Comparison of ENCODE assay signal across 8 cellular contexts in the genomic region with DNA sequence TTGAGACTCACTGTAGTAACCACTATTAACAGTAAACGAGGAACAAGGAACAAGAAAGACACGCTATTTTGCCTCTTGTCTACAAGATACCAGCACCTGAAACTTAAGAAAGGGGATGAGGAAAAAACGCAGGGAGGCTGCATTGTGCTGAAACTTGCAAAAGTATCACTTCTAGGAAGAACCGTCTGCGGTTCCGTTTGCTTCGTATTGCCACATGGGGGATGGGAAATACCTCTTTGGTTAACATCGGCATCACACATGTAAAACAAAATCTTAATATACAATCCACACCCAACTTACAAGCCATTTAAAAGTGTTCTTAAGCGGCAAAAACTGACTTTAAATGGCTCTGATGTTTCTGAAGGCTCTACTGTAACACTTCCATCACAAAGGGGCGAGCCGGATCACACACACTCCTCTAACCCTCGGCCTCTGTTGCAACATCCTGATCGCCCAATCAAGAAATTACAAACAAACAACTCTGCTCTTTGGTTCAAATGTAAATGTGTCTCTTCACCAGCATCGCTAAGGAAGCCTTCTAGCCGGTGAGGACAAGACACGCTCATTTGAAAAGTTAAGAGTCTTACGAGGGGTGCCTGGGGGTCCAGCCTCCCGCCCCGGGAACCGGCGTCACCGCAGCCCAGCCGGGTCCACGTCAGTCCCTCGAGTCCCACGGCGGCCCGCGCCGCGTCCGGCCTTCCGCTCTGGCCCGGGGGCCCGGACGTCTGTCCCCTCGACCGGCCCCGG. TPM values are rescaled to one million over a fixed set of nuclear protein-coding genes. Genes with fewer than 3 reads are reported as not detected.
A peak's percentile ranks its signal among the peaks of the same experiment; 100 is the strongest.
DNase-seq lines count a peak whose midpoint lies in the region; ATAC-seq, FAIRE-seq and TF ChIP-seq lines count a peak whose summit lies in the region.

No MANE protein-coding gene starts in this region.

- TF ChIP-seq POLR2A in NB4 (IDR thresholded peaks at IDR 0.05; ENCODE audit: extremely low read depth, insufficient read length): no peak

- WGBS in iPS DF 6.9 (ENCODE audit: insufficient coverage, insufficient read length): no CpG with 5 or more reads among the region's 39 CpGs
- 0 to 1% (median 0%) methylated on average over 38 to 39 of the region's 39 CpGs for WGBS in small intestine, 3 donors

- H3K27me3 ChIP-seq in iPS DF 6.9 (ENCODE audit: control insufficient read depth, insufficient read depth, low read length) (no peaks in the 10 kb centered on the region), small intestine (ENCODE audit: control insufficient read depth in 2 of 2, insufficient read depth in 2 of 2, low read length in 2 of 2) (no peaks in the 10 kb centered on the region)

- H3K4me3 Mint-ChIP-seq in activated naive CD4-positive, alpha-beta T cell treated with anti-CD3 and anti-CD28 coated beads for 36 hours: peak overlapping the region; percentile 99
- peak overlapping the region; percentile 82 for H3K4me3 Mint-ChIP-seq in activated naive CD8-positive, alpha-beta T cell treated with anti-CD3 and anti-CD28 coated beads, Interleukin-2, amount 10 ng/mL, durations not matched to agents 7 days and 5 days

- H3K27ac Mint-ChIP-seq in activated naive CD4-positive, alpha-beta T cell treated with anti-CD3 and anti-CD28 coated beads for 36 hours: peak overlapping the region; percentile 93
- H3K27ac Mint-ChIP-seq in activated naive CD8-positive, alpha-beta T cell treated with anti-CD3 and anti-CD28 coated beads, Interleukin-2, amount 10 ng/mL, durations not matched to agents 7 days and 5 days: peak overlapping the region; percentile 100

- no peak overlapping the region for H3K27ac ChIP-seq in iPS DF 6.9 (ENCODE audit: low read length)
- H3K27ac ChIP-seq in small intestine (ENCODE audit: low read depth in 1 of 2, low read length in 1 of 2): peak overlapping the region; percentile 98 to 100

- peaks cover 38% of the 10 kb centered on the region for H3K4me1 Mint-ChIP-seq in activated naive CD4-positive, alpha-beta T cell treated with anti-CD3 and anti-CD28 coated beads for 36 hours (ENCODE audit: low read depth)
- H3K4me1 Mint-ChIP-seq in activated naive CD8-positive, alpha-beta T cell treated with anti-CD3 and anti-CD28 coated beads, Interleukin-2, amount 10 ng/mL, durations not matched to agents 7 days and 5 days: peaks cover 25% of the 10 kb centered on the region

- no peaks in the 10 kb centered on the region for H3K9me3 Mint-ChIP-seq in activated naive CD4-positive, alpha-beta T cell treated with anti-CD3 and anti-CD28 coated beads for 36 hours
- no peaks in the 10 kb centered on the region for H3K9me3 Mint-ChIP-seq in activated naive CD8-positive, alpha-beta T cell treated with anti-CD3 and anti-CD28 coated beads, Interleukin-2, amount 10 ng/mL, durations not matched to agents 7 days and 5 days

- H3K27me3 Mint-ChIP-seq in activated naive CD4-positive, alpha-beta T cell treated with anti-CD3 and anti-CD28 coated beads for 36 hours (ENCODE audit: low read depth): no peaks in the 10 kb centered on the region
- no peaks in the 10 kb centered on the region for H3K27me3 Mint-ChIP-seq in activated naive CD8-positive, alpha-beta T cell treated with anti-CD3 and anti-CD28 coated beads, Interleukin-2, amount 10 ng/mL, durations not matched to agents 7 days and 5 days

- H3K4me3 ChIP-seq in NB4 (ENCODE audit: low read depth, low read length) (peak overlapping the region; percentile 97), iPS DF 6.9 (ENCODE audit: low read length) (peak overlapping the region; percentile 94), small intestine (ENCODE audit: low read depth in 1 of 2, low read length in 2 of 2) (peak overlapping the region; percentile 91 to 98)

- H3K36me3 Mint-ChIP-seq in activated naive CD4-positive, alpha-beta T cell treated with anti-CD3 and anti-CD28 coated beads for 36 hours (ENCODE audit: low read depth): peaks cover 17% of the 10 kb centered on the region
- H3K36me3 Mint-ChIP-seq in activated naive CD8-positive, alpha-beta T cell treated with anti-CD3 and anti-CD28 coated beads, Interleukin-2, amount 10 ng/mL, durations not matched to agents 7 days and 5 days: peaks cover 3% of the 10 kb centered on the region

- TF ChIP-seq CTCF in NB4 (IDR thresholded peaks at IDR 0.05; ENCODE audit: low read depth, low read length): no peak

- ATAC-seq in activated naive CD8-positive, alpha-beta T cell treated with anti-CD3 and anti-CD28 coated beads, Interleukin-2, amount 10 ng/mL, durations not matched to agents 7 days and 5 days (ENCODE audit: low read depth): no peak

- CTCF ChIA-PET in activated naive CD4-positive, alpha-beta T cell treated with anti-CD3 and anti-CD28 coated beads for 36 hours (lab: Charles Lee): no interaction called here

- H3K4me1 ChIP-seq in iPS DF 6.9 (ENCODE audit: control insufficient read depth, insufficient read depth, low read length) (0 out of 2 replicates have a peak, but pooled peaks cover 3% of the 10 kb centered on the region), small intestine (ENCODE audit: control insufficient read depth in 2 of 2, insufficient read depth in 1 of 2, low read depth in 1 of 2, low read length in 1 of 2) (peaks cover 4 to 6% of the 10 kb centered on the region in 2 donors)

- DNase-seq in activated naive CD4-positive, alpha-beta T cell treated with anti-CD3 and anti-CD28 coated beads for 36 hours: peak; percentile 53
- no peak for DNase-seq in activated naive CD4-positive, alpha-beta T cell (lab: John Stamatoyannopoulos, UW)
- DNase-seq in NB4 (ENCODE audit: low read depth) (peak; percentile 68), iPS DF 6.9 (ENCODE audit: low read depth, low spot score) (no peak), small intestine (peak; percentile 67), NCI-H2107 (lab: John Stamatoyannopoulos, UW) (no peak), OCI-M2 (lab: John Stamatoyannopoulos, UW; ENCODE audit: unreplicated experiment) (no peak)
- no peak for DNase-seq in activated naive CD8-positive, alpha-beta T cell treated with anti-CD3 and anti-CD28 coated beads, Interleukin-2, amount 10 ng/mL, durations not matched to agents 7 days and 5 days

- POLR2A ChIA-PET in activated naive CD8-positive, alpha-beta T cell treated with anti-CD3 and anti-CD28 coated beads, Interleukin-2, amount 10 ng/mL, durations not matched to agents 7 days and 5 days (lab: Charles Lee): no interaction called here

- FAIRE-seq in small intestine (lab: Jason Lieb, UNC): no peak

- H3K36me3 ChIP-seq in iPS DF 6.9 (ENCODE audit: control insufficient read depth, insufficient read depth, low read length) (peaks cover 5% of the 10 kb centered on the region; the same call in 1 of the 2 replicates), small intestine (ENCODE audit: control insufficient read depth in 2 of 2, insufficient read depth in 2 of 2, low read length in 2 of 2) (peaks cover 0 to 2% of the 10 kb centered on the region in 2 donors)

- H3K9me3 ChIP-seq in iPS DF 6.9 (ENCODE audit: control insufficient read depth, insufficient read depth, low read length): no peaks in the 10 kb centered on the region
- no peaks in the 10 kb centered on the region for H3K9me3 ChIP-seq in small intestine (ENCODE audit: control insufficient read depth, low read depth)

- intact Hi-C loops in activated naive CD4-positive, alpha-beta T cell treated with anti-CD3 and anti-CD28 coated beads for 36 hours (cut with micrococcal nuclease): loop anchor here (2.0 to 10.0 kb wide), 3 partner anchors 373 to 763 kb away; partner anchors contain the start of genes CAMSAP1 and TUBB4B

RNA-seq across cellular contexts. Expression of gene SEC16A, which starts 0.6 kb away (rescaled TPM):
- total RNA-seq in activated naive CD4-positive, alpha-beta T cell treated with anti-CD3 and anti-CD28 coated beads for 36 hours: 10 to 100 TPM; 44.1 to 47.3 TPM
- 10 to 100 TPM; 88.0 to 90.2 TPM for total RNA-seq in activated naive CD8-positive, alpha-beta T cell treated with anti-CD3 and anti-CD28 coated beads, Interleukin-2, amount 10 ng/mL, durations not matched to agents 7 days and 5 days
- polyA plus RNA-seq in small intestine: 10 to 100 TPM; 37.4 to 41.1 (median 38.2) TPM

RNA-seq across cellular contexts. Expression of gene INPP5E, which starts 42.6 kb away (rescaled TPM):
- total RNA-seq in activated naive CD4-positive, alpha-beta T cell treated with anti-CD3 and anti-CD28 coated beads for 36 hours: 10 to 100 TPM; 13.9 to 14.8 TPM
- total RNA-seq in activated naive CD8-positive, alpha-beta T cell treated with anti-CD3 and anti-CD28 coated beads, Interleukin-2, amount 10 ng/mL, durations not matched to agents 7 days and 5 days: 10 to 100 TPM; 22.8 to 23.0 TPM
- 1 to 10 TPM; 5.7 to 8.9 (median 5.7) TPM for polyA plus RNA-seq in small intestine

Comparison
In these comparisons a context has a peak if more than half of its experiments do, and no peak if none do; other contexts are left out.
1. DNase-seq: peak in activated naive CD4-positive, alpha-beta T cell treated with anti-CD3 and anti-CD28 coated beads for 36 hours (single experiment), NB4 (single experiment) and small intestine (single experiment); none in activated naive CD4-positive, alpha-beta T cell (0 of 4), activated naive CD8-positive, alpha-beta T cell treated with anti-CD3 and anti-CD28 coated beads, Interleukin-2, amount 10 ng/mL, durations not matched to agents 7 days and 5 days (single experiment), iPS DF 6.9 (single experiment), NCI-H2107 (single experiment) and OCI-M2 (single experiment).
2. Peak in every context shown above with its lines, with median percentiles within 50 percentile points of each other: H3K4me3 ChIP-seq.